In genomic region chr9:111095423-111095822, GRCh38 we compare ENCODE assay signal across 22 cellular contexts. TPM values are rescaled to one million over a fixed set of nuclear protein-coding genes. Genes with fewer than 3 reads are reported as not detected.
DNase-seq lines count a peak whose midpoint lies in the region; ATAC-seq and TF ChIP-seq lines count a peak whose summit lies in the region.
"Had no signal": no experiment of that assay in that cellular context is flagged by ENCODE, and none has a peak within 500 bp of the region (broad histone marks: within the 10 kb centered on the region; RNA-seq: fewer than 3 reads in every experiment).

No MANE protein-coding gene starts in this region.

- peaks cover 2% of the 10 kb centered on the region for H3K4me1 ChIP-seq in right cardiac atrium (ENCODE audit: control insufficient read depth, insufficient read depth, low read length)
- peaks cover 0 to 2% (median 0%) of the 10 kb centered on the region in 3 donors for H3K4me1 ChIP-seq in skeletal muscle tissue (ENCODE audit: control insufficient read depth in 3 of 3, insufficient read depth in 3 of 3, low read length in 3 of 3)
- H3K4me1 ChIP-seq in esophagus muscularis mucosa: peaks cover 0 to 8% (median 5%) of the 10 kb centered on the region in 4 donors
- H3K4me1 ChIP-seq: prostate gland had no signal

- no peaks in the 10 kb centered on the region for H3K36me3 ChIP-seq in skeletal muscle tissue (ENCODE audit: control insufficient read depth in 3 of 3, insufficient read depth in 3 of 3, low read length in 3 of 3)
- no peaks in the 10 kb centered on the region for H3K36me3 ChIP-seq in esophagus muscularis mucosa
- H3K36me3 ChIP-seq: lower lobe of right lung, neutrophil, prostate gland, SJSA1 had no signal

- no peaks in the 10 kb centered on the region for H3K27me3 ChIP-seq in right cardiac atrium (ENCODE audit: control insufficient read depth, insufficient read depth)
- peaks cover 0 to 3% (median 0%) of the 10 kb centered on the region in 3 donors for H3K27me3 ChIP-seq in skeletal muscle tissue (ENCODE audit: control insufficient read depth in 3 of 3, insufficient read depth in 3 of 3, low read length in 3 of 3)
- H3K27me3 ChIP-seq in esophagus muscularis mucosa: no peaks in the 10 kb centered on the region
- H3K27me3 ChIP-seq: neutrophil, SJSA1 had no signal

- 25% methylated on average over 4 of the region's 4 CpGs for WGBS in right cardiac atrium
- WGBS in esophagus muscularis mucosa: 46% methylated on average over 4 of the region's 4 CpGs

- no peaks in the 10 kb centered on the region for H3K9me3 ChIP-seq in right cardiac atrium (ENCODE audit: control insufficient read depth, low read length)
- H3K9me3 ChIP-seq in skeletal muscle tissue (ENCODE audit: control insufficient read depth in 3 of 3, low read length in 3 of 3): no peaks in the 10 kb centered on the region
- H3K9me3 ChIP-seq in esophagus muscularis mucosa: no peaks in the 10 kb centered on the region
- H3K9me3 ChIP-seq: lower lobe of right lung, neutrophil, prostate gland, SJSA1 had no signal

- no peak for TF ChIP-seq POLR2A in esophagus muscularis mucosa (IDR thresholded peaks at IDR 0.05; ENCODE audit: low read depth)

- intact Hi-C loops in right cardiac atrium (cut with DNase I): no loop called here
- intact Hi-C loops in esophagus muscularis mucosa (cut with DNase I): no loop called here

- TF ChIP-seq CTCF in choroid plexus epithelial cell (conservative IDR thresholded peaks at IDR 0.05; ENCODE audit: low read depth, low read length): no peak
- no peak for TF ChIP-seq CTCF in esophagus muscularis mucosa (IDR thresholded peaks at IDR 0.05)

- no peak for TF ChIP-seq EP300 in esophagus muscularis mucosa (IDR thresholded peaks at IDR 0.05)

- no peak overlapping the region for H3K4me3 ChIP-seq in choroid plexus epithelial cell (ENCODE audit: low read depth, low read length)
- no peak overlapping the region for H3K4me3 ChIP-seq in right cardiac atrium (ENCODE audit: low read length)
- no peak overlapping the region for H3K4me3 ChIP-seq in skeletal muscle tissue (ENCODE audit: low read length in 3 of 3)
- no peak overlapping the region for H3K4me3 ChIP-seq in esophagus muscularis mucosa
- H3K4me3 ChIP-seq: lower lobe of right lung, prostate gland, SJSA1 had no signal

- no peak overlapping the region for H3K27ac ChIP-seq in right cardiac atrium (ENCODE audit: low read length)
- peak overlapping the region; percentile 58 for H3K27ac ChIP-seq in skeletal muscle tissue (ENCODE audit: low read depth, low read length)
- no peak overlapping the region for H3K27ac ChIP-seq in esophagus muscularis mucosa (replicated peaks in 1 of 4)
- H3K27ac ChIP-seq: lower lobe of right lung, neutrophil, prostate gland, SJSA1 had no signal

- no peak overlapping the region for H3K9ac ChIP-seq in skeletal muscle tissue (ENCODE audit: low read depth in 1 of 3, low read length in 3 of 3)

- DNase-seq in EH (ENCODE audit: low read depth) (peak; percentile 54), choroid plexus epithelial cell (ENCODE audit: low read depth) (peak; percentile 9), right cardiac atrium (peak; percentile 25 to 64 (median 63)), esophagus muscularis mucosa (ENCODE audit: extremely low spot score) (no peak)
- no peak for DNase-seq in activated CD8-positive, alpha-beta memory T cell treated with anti-CD3 and anti-CD28 coated beads for 24 hours
- DNase-seq: activated CD4-positive, alpha-beta T cell treated with anti-CD3 and anti-CD28 coated beads for 1 hour; activated CD8-positive, alpha-beta T cell treated with anti-CD3 and anti-CD28 coated beads, Interleukin-2, amount 10 ng/mL, durations not matched to agents 7 days and 5 days; activated gamma-delta T cell; C1 segment of cervical spinal cord; Calu3; effector memory CD8-positive, alpha-beta T cell; lower lobe of right lung; NCI-H146; NCI-H526 treated with DMSO at 0.1 percent for 48 hours; small intestine; stimulated activated CD4-positive, alpha-beta T cell treated with anti-CD3 and anti-CD28 coated beads, Interleukin-2, amount 100 ng/mL, for 24 hours; T-helper 1 cell had no signal

- ATAC-seq in right cardiac atrium (peak; percentile 44 to 60), HG02938 (IDR thresholded peaks at IDR 0.05; ENCODE audit: unreplicated experiment) (no peak)
- ATAC-seq: activated CD8-positive, alpha-beta T cell treated with anti-CD3 and anti-CD28 coated beads, Interleukin-2, amount 10 ng/mL, durations not matched to agents 7 days and 5 days; effector memory CD8-positive, alpha-beta T cell; lower lobe of right lung had no signal

RNA-seq across cellular contexts. Expression of gene LPAR1, which starts 57.2 kb away (rescaled TPM):
- total RNA-seq in right cardiac atrium: 10 to 100 TPM; 19.5 to 42.8 (median 35.0) TPM
- 14.2 TPM for polyA plus RNA-seq in right cardiac atrium
- total RNA-seq in skeletal muscle tissue: 45.9 TPM
- 10 to 100 TPM; 34.1 to 55.5 (median 48.8) TPM for total RNA-seq in esophagus muscularis mucosa
- total RNA-seq: activated CD8-positive, alpha-beta T cell treated with anti-CD3 and anti-CD28 coated beads, Interleukin-2, amount 10 ng/mL, durations not matched to agents 7 days and 5 days had no signal

Comparison
In these comparisons a context has a peak if more than half of its experiments do, and no peak if none do; other contexts are left out.
1. DNase-seq: peak in EH (single experiment), choroid plexus epithelial cell (single experiment) and right cardiac atrium (3 of 3); none in activated CD8-positive, alpha-beta memory T cell treated with anti-CD3 and anti-CD28 coated beads for 24 hours (single experiment) and esophagus muscularis mucosa (single experiment).